ENCODE assay signal across 8 cellular contexts in the genomic region with DNA sequence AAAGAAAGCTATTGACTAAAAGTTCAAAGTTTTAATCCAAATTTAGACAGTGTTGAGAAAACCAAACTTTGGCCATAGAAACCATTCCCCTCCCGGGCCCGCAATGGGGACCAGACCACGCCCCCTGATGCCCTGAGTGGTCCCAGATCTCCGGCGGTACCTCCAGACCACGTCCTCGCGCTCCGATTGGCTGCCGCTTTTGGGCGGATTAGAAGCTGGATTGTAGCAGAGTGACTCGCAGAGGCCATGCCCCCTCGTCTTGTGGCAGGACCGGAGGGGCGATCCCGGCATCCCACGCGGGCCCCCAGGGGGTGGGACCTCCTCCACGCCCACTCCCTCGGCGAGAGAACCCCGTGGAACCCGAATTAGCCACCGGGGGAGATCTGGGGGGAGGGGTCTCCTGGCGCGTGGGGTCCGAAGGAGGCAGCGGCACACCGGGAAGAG. TPM values are rescaled to one million over a fixed set of nuclear protein-coding genes. Genes with fewer than 3 reads are reported as not detected.
DNase-seq lines count a peak whose midpoint lies in the region; ATAC-seq and TF ChIP-seq lines count a peak whose summit lies in the region.

No MANE protein-coding gene starts in this region.

- no peaks in the 10 kb centered on the region for H3K9me3 ChIP-seq in BLaER1 treated with 17β-estradiol and CSF1 and Interleukin-3, amounts not matched to agents 10 nM and 100 nM (replicated peaks in 1 of 11)
- H3K9me3 ChIP-seq in liver (ENCODE audit: control insufficient read depth in 4 of 4, low read length in 3 of 4) = no peaks in the 10 kb centered on the region

- H3K36me3 ChIP-seq in BLaER1 treated with 17β-estradiol and CSF1 and Interleukin-3, amounts not matched to agents 10 nM and 100 nM = peaks cover 0 to 12% (median 0%) of the 10 kb centered on the region in 11 experiments; a peak in 2 of 22 replicates
- H3K36me3 ChIP-seq in liver (ENCODE audit: control insufficient read depth in 4 of 4, insufficient read depth in 3 of 4, low read depth in 1 of 4, low read length in 3 of 4) = peaks cover 2 to 8% (median 5%) of the 10 kb centered on the region in 4 donors

- no peaks in the 10 kb centered on the region; a peak in 1 of 22 replicates for H4K20me1 ChIP-seq in BLaER1 treated with 17β-estradiol and CSF1 and Interleukin-3, amounts not matched to agents 10 nM and 100 nM

- peak overlapping the region; percentile 55 to 86 (median 69); a peak in 20 of 22 replicates for H3K9ac ChIP-seq in BLaER1 treated with 17β-estradiol and CSF1 and Interleukin-3, amounts not matched to agents 10 nM and 100 nM
- H3K9ac ChIP-seq in liver (ENCODE audit: low read depth in 1 of 2, low read length in 2 of 2) = no peak overlapping the region

- peak overlapping the region; percentile 74 to 95 (median 90) for H3K4me2 ChIP-seq in BLaER1 treated with 17β-estradiol and CSF1 and Interleukin-3, amounts not matched to agents 10 nM and 100 nM

- peak overlapping the region; percentile 39 to 79 (median 67); a peak in 19 of 22 replicates for H3K27ac ChIP-seq in BLaER1 treated with 17β-estradiol and CSF1 and Interleukin-3, amounts not matched to agents 10 nM and 100 nM
- H3K27ac ChIP-seq in liver (ENCODE audit: low read depth in 1 of 2, low read length in 2 of 2) = peak overlapping the region; percentile 87 to 88

- no peak for TF ChIP-seq CTCF in liver (IDR thresholded peaks at IDR 0.05; ENCODE audit: low read depth, low read length, missing input control)

- H3K27me3 ChIP-seq in BLaER1 treated with 17β-estradiol and CSF1 and Interleukin-3, amounts not matched to agents 10 nM and 100 nM = no peaks in the 10 kb centered on the region
- no peaks in the 10 kb centered on the region for H3K27me3 ChIP-seq in liver (ENCODE audit: control insufficient read depth in 4 of 4, insufficient read depth in 4 of 4, low read length in 3 of 4)

- peak overlapping the region; percentile 48 to 68 (median 55) for H3K4me3 ChIP-seq in BLaER1 treated with 17β-estradiol and CSF1 and Interleukin-3, amounts not matched to agents 10 nM and 100 nM
- H3K4me3 ChIP-seq in liver (ENCODE audit: low read depth in 1 of 3, low read length in 3 of 3) = no peak overlapping the region

- ATAC-seq in GM21619 (IDR thresholded peaks at IDR 0.05; ENCODE audit: unreplicated experiment) = peak; percentile 59

- DNase-seq in NCI-H345 (lab: John Stamatoyannopoulos, UW) (peak; percentile 91), dermis blood vessel endothelial cell (peak; percentile 88), NCI-H2029 (lab: John Stamatoyannopoulos, UW) (no peak)
- DNase-seq in activated CD4-positive, alpha-beta T cell treated with anti-CD3 and anti-CD28 coated beads, Interleukin-2, amount 50 U/mL, for 4 hours = peak; percentile 50 to 60
- peak; percentile 64 to 71 for DNase-seq in stimulated activated CD4-positive, alpha-beta T cell treated with anti-CD3 and anti-CD28 coated beads, Interleukin-4, amount 100 ng/mL, for 48 hours (ENCODE audit: low read depth in 2 of 2)

- TF ChIP-seq RAD21 in liver (IDR thresholded peaks at IDR 0.05) = no peak

- H3K4me1 ChIP-seq in BLaER1 treated with 17β-estradiol and CSF1 and Interleukin-3, amounts not matched to agents 10 nM and 100 nM = peaks cover 23 to 58% (median 39%) of the 10 kb centered on the region in 10 experiments
- peaks cover 5 to 25% (median 15%) of the 10 kb centered on the region in 4 donors for H3K4me1 ChIP-seq in liver (ENCODE audit: control insufficient read depth in 4 of 4, insufficient read depth in 4 of 4, low read length in 3 of 4)

- WGBS in liver = 11% methylated on average over 29 of the region's 29 CpGs

TF ChIP-seq in liver, 16 proteins besides CTCF, POLR2A, EP300 and RAD21:
- no peak for TF ChIP-seq EGR1 (IDR thresholded peaks at IDR 0.05; ENCODE audit: low read depth in 2 of 2)
- no peak for TF ChIP-seq MAX (IDR thresholded peaks at IDR 0.05)
- TF ChIP-seq HNF4G (IDR thresholded peaks at IDR 0.05) = no peak
- TF ChIP-seq YY1 (IDR thresholded peaks at IDR 0.05) = peak; percentile 40
- TF ChIP-seq SP1 (IDR thresholded peaks at IDR 0.05) = peak; percentile 45
- TF ChIP-seq RXRA (IDR thresholded peaks at IDR 0.05) = peak in 1 of 2 donors; percentile 25
- peak; percentile 39 to 48 for TF ChIP-seq HNF4A (conservative IDR thresholded peaks at IDR 0.05)
- no peak for TF ChIP-seq ATF3 (IDR thresholded peaks at IDR 0.05)
TF ChIP-seq in liver: peak in this region for 4.

RNA-seq across cellular contexts. Expression of gene HSD17B14, which starts 0.8 kb away (rescaled TPM):
- total RNA-seq in dermis blood vessel endothelial cell (1.5 and 8.0 TPM in 2 replicates), liver (10 to 100 TPM in 1 of 2 donors, 1 to 10 TPM in 1; 3.7 to 11.2 TPM)
- 10 to 100 TPM in 1 of 2 donors, 1 to 10 TPM in 1; 4.9 to 12.6 TPM for polyA plus RNA-seq in liver

RNA-seq across cellular contexts. Expression of gene BCAT2, which starts 26.3 kb away (rescaled TPM):
- total RNA-seq in dermis blood vessel endothelial cell (40.7 and 56.7 TPM in 2 replicates), liver (1 to 10 TPM; 8.9 to 9.2 TPM)
- 10 to 100 TPM in 1 of 2 donors, 1 to 10 TPM in 1; 7.8 to 35.8 TPM for polyA plus RNA-seq in liver

RNA-seq across cellular contexts. Expression of gene PLEKHA4, which starts 31.3 kb away (rescaled TPM):
- total RNA-seq in dermis blood vessel endothelial cell (2.6 and 6.5 TPM in 2 replicates), liver (1 to 10 TPM; 4.4 to 7.3 TPM)
- polyA plus RNA-seq in liver = 10 to 100 TPM in 1 of 2 donors, 1 to 10 TPM in 1; 5.3 to 17.2 TPM

RNA-seq across cellular contexts. Expression of gene PPP1R15A, which starts 35.1 kb away (rescaled TPM):
- total RNA-seq in dermis blood vessel endothelial cell (39.2 and 59.6 TPM in 2 replicates), liver (10 to 100 TPM; 13.2 to 52.5 TPM)
- polyA plus RNA-seq in liver = 1 to 10 TPM; 5.6 to 9.3 TPM

Comparison
In these comparisons a context has a peak if more than half of its experiments do, and no peak if none do; other contexts are left out.
1. H3K4me3 ChIP-seq: peak in BLaER1 treated with 17β-estradiol and CSF1 and Interleukin-3, amounts not matched to agents 10 nM and 100 nM (10 of 10); none in liver (0 of 3).
2. H3K9ac ChIP-seq: peak in BLaER1 treated with 17β-estradiol and CSF1 and Interleukin-3, amounts not matched to agents 10 nM and 100 nM (11 of 11); none in liver (0 of 2).